ENCODE assay signal across 8 cellular contexts in genomic region chr14:31207746-31208545, GRCh38. TPM values are rescaled to one million over a fixed set of nuclear protein-coding genes. Genes with fewer than 3 reads are reported as not detected.
DNase-seq lines count a peak whose midpoint lies in the region; ATAC-seq and TF ChIP-seq lines count a peak whose summit lies in the region.

TSS of gene HECTD1 (minus strand) at chr14:31207793. CDS start at chr14:31205936, 1,857 bp downstream.

- H3K9ac ChIP-seq in HUES64 (ENCODE audit: low read depth, low read length) (peak within 1 kb of the TSS; percentile 96), mucosa of rectum (ENCODE audit: low read depth in 1 of 2, low read length in 2 of 2) (peak within 1 kb of the TSS; percentile 98 to 99)

- H3K27ac ChIP-seq in HUES64 (ENCODE audit: low read depth, low read length) = peak within 1 kb of the TSS; percentile 99
- peak within 1 kb of the TSS; percentile 88 for H3K27ac ChIP-seq in OCI-LY7 (ENCODE audit: low read depth, low read length, poor library complexity, severe bottlenecking)
- H3K27ac ChIP-seq in epithelial cell of prostate = peak within 1 kb of the TSS; percentile 96
- H3K27ac ChIP-seq in mucosa of rectum (ENCODE audit: low read depth in 2 of 2, low read length in 2 of 2) = peak within 1 kb of the TSS; percentile 99

- H3K9me3 ChIP-seq in HUES64 (ENCODE audit: insufficient read depth, low read depth, low read length) (no peaks in the 10 kb centered on the region; the same call in 1 of the 2 replicates), OCI-LY7 (ENCODE audit: low read length) (no peaks in the 10 kb centered on the region), mucosa of rectum (ENCODE audit: control insufficient read depth in 2 of 2, low read length in 2 of 2) (no peaks in the 10 kb centered on the region)

- no peaks in the 10 kb centered on the region for H3K27me3 ChIP-seq in HUES64 (ENCODE audit: insufficient read depth, low read length)
- H3K27me3 ChIP-seq in mucosa of rectum (ENCODE audit: control insufficient read depth in 2 of 2, insufficient read depth in 2 of 2, low read length in 2 of 2) = no peaks in the 10 kb centered on the region

- H3K4me3 ChIP-seq in HUES64 (ENCODE audit: low read length) (peak within 1 kb of the TSS; percentile 82), OCI-LY7 (ENCODE audit: low read depth, low read length, poor library complexity, severe bottlenecking) (peak within 1 kb of the TSS; percentile 96), mucosa of rectum (ENCODE audit: low read length in 2 of 2) (peak within 1 kb of the TSS; percentile 80 to 90)

- 3% methylated on average over 79 of the region's 79 CpGs for WGBS in HUES64

- CTCF ChIA-PET in OCI-LY7 (lab: Charles Lee; ENCODE audit: unreplicated experiment) = interaction anchor here (0.8 to 1.6 kb wide), 2 partner anchors 9 to 10 kb away, joined by 3 to 5 read pairs; no protein-coding TSS in a partner anchor

- TSS peak; percentile 90 for BruUV-seq in OCI-LY7 (replicated peaks; lab: Mats Ljungman, UMichigan)

- no peaks in the 10 kb centered on the region for H3K9me2 ChIP-seq in OCI-LY7 (ENCODE audit: insufficient read depth, low read length)

- peak within 1 kb of the TSS; percentile 87 for H2AFZ ChIP-seq in OCI-LY7 (ENCODE audit: low read length)

- intact Hi-C loops in OCI-LY7 (cut with micrococcal nuclease; ENCODE audit: unreplicated experiment) = loop anchor here (2.0 to 5.0 kb wide), 6 partner anchors 149 to 994 kb away; partner anchors contain the start of genes AP4S1, COCH, DTD2 and RNU6-7

- POLR2A ChIA-PET in OCI-LY7 (lab: Charles Lee) = interaction anchor here (0.5 to 2.1 kb wide), 7 partner anchors 8 to 586 kb away, joined by 3 to 7 read pairs (median 4); partner anchors contain the start of gene SCFD1

- peaks cover 13% of the 10 kb centered on the region for H4K20me1 ChIP-seq in OCI-LY7 (ENCODE audit: insufficient read depth, low read length)

- H3K79me2 ChIP-seq in OCI-LY7 (ENCODE audit: insufficient read depth, low read depth, low read length) = peaks cover 41% of the 10 kb centered on the region

- TF ChIP-seq CTCF in OCI-LY7 (conservative IDR thresholded peaks at IDR 0.05; ENCODE audit: low read length) = peak; percentile 78

- ATAC-seq in GM21515 (IDR thresholded peaks at IDR 0.05; ENCODE audit: unreplicated experiment) = peak; percentile 73

- H3K4me1 ChIP-seq in HUES64 (ENCODE audit: insufficient read depth, low read length) = peaks cover 19% of the 10 kb centered on the region
- peaks cover 23% of the 10 kb centered on the region for H3K4me1 ChIP-seq in OCI-LY7 (ENCODE audit: insufficient read depth, low read length, poor library complexity, severe bottlenecking)
- peaks cover 11 to 16% of the 10 kb centered on the region in 2 donors for H3K4me1 ChIP-seq in mucosa of rectum (ENCODE audit: control insufficient read depth in 2 of 2, insufficient read depth in 2 of 2, low read length in 2 of 2)

- peak; percentile 65 for DNase-seq in DMS114 treated with DMSO at 0.1 percent for 48 hours (lab: John Stamatoyannopoulos, UW; ENCODE audit: unreplicated experiment)
- peak; percentile 90 for DNase-seq in OCI-LY7 (ENCODE audit: low spot score)
- peak; percentile 82 for DNase-seq in activated T-cell treated with anti-CD3 and anti-CD28 coated beads for 1 hour (ENCODE audit: low read depth)
- DNase-seq in epithelial cell of prostate (ENCODE audit: low read depth, low spot score) = peak; percentile 36
- DNase-seq in stimulated activated CD8-positive, alpha-beta memory T cell treated with anti-CD3 and anti-CD28 coated beads, Interleukin-4, amount 100 ng/mL, for 48 hours = peak; percentile 90

- H3K36me3 ChIP-seq in HUES64 (ENCODE audit: insufficient read depth, low read length) = peaks cover 24% of the 10 kb centered on the region
- H3K36me3 ChIP-seq in OCI-LY7 (ENCODE audit: insufficient read depth, low read length) = peaks cover 28% of the 10 kb centered on the region
- no peaks in the 10 kb centered on the region for H3K36me3 ChIP-seq in mucosa of rectum (ENCODE audit: control insufficient read depth in 2 of 2, insufficient read depth in 2 of 2, low read length in 2 of 2)

- H3K4me2 ChIP-seq in OCI-LY7 (ENCODE audit: low read length) = peak within 1 kb of the TSS; percentile 71

RNA-seq across cellular contexts. Expression of gene HECTD1, which starts in this region (rescaled TPM):
- 52.8 TPM for polyA plus RNA-seq in HUES64 (2013, experiment 1 of 2)
- polyA plus RNA-seq in HUES64 (2013, experiment 2 of 2) = 47.6 TPM
- 90.3 and 119 TPM in 2 replicates for total RNA-seq in OCI-LY7 (2014; rRNA removed; shearing (Covaris generic))
- total RNA-seq in OCI-LY7 (2022) = 126 and 127 TPM in 2 replicates

Comparison
In these comparisons a context has a peak if more than half of its experiments do, and no peak if none do; other contexts are left out.
1. Peak in every context shown above with its lines: DNase-seq, ATAC-seq, H3K4me3 ChIP-seq and H3K27ac ChIP-seq.
2. DNase-seq: peak in every context shown above with its lines; median percentile 90 in OCI-LY7; 90 in stimulated activated CD8-positive, alpha-beta memory T cell treated with anti-CD3 and anti-CD28 coated beads, Interleukin-4, amount 100 ng/mL, for 48 hours; 82 in activated T-cell treated with anti-CD3 and anti-CD28 coated beads for 1 hour; 65 in DMS114 treated with DMSO at 0.1 percent for 48 hours; 36 in epithelial cell of prostate.